1 cellular context compared by ENCODE assay signal in genomic region chr12:31959051-31959700, GRCh38.
TF ChIP-seq lines count a peak whose summit lies in the region.

Gene RESF1, plus strand, starts transcription at chr12:31959415. Its CDS starts 21,541 bp downstream, at chr12:31980956.

TF ChIP-seq in K562, 482 proteins besides CTCF, POLR2A, EP300 and RAD21 (continued from another document and continues in another):
- TF ChIP-seq PCBP2 (IDR thresholded peaks at IDR 0.05; ENCODE audit: low read depth, low read length, poor library complexity, severe bottlenecking) (no peak), CREB1 (IDR thresholded peaks at IDR 0.05) (peak; percentile 48; the same call in 1 of the 2 replicates), CREB1 (CRISPR knock-in tag; IDR thresholded peaks at IDR 0.05) (no peak), RAD51 (IDR thresholded peaks at IDR 0.05; ENCODE audit: borderline replicate concordance, low read depth) (0 out of 2 replicates have a peak, but pooled peaks have one; percentile 12), PHF20 (IDR thresholded peaks at IDR 0.05; ENCODE audit: partially characterized antibody) (peak; percentile 44), RBM17 (IDR thresholded peaks at IDR 0.05; ENCODE audit: borderline replicate concordance, low read depth, low read length) (no peak), SAFB (IDR thresholded peaks at IDR 0.05; ENCODE audit: borderline replicate concordance, low read depth, low read length) (no peak), TCF7L2 (IDR thresholded peaks at IDR 0.05; ENCODE audit: low read depth, low read length) (peak; percentile 86), ESRRA (IDR thresholded peaks at IDR 0.05; ENCODE audit: borderline replicate concordance, low read depth) (peak; percentile 45; the same call in 1 of the 2 replicates), GABPB1 (CRISPR knock-in tag; IDR thresholded peaks at IDR 0.05) (peak; percentile 47; the same call in 1 of the 2 replicates), BHLHE40 (IDR thresholded peaks at IDR 0.05; ENCODE audit: low read length) (peak; percentile 63), FOSL1 (tag; conservative IDR thresholded peaks at IDR 0.05) (peak; percentile 61), C11orf30 (IDR thresholded peaks at IDR 0.05; ENCODE audit: low read depth) (peak; percentile 99), MYC (IDR thresholded peaks at IDR 0.05; ENCODE audit: low read depth, low read length) (peak; percentile 85), MYC (CRISPR knock-in tag; IDR thresholded peaks at IDR 0.05; ENCODE audit: borderline replicate concordance, low read depth) (no peak), PCBP1 (IDR thresholded peaks at IDR 0.05; ENCODE audit: low read depth, low read length, poor library complexity, severe bottlenecking) (peak; percentile 55), MLLT1 (IDR thresholded peaks at IDR 0.05) (peak in 1 of 2 experiments; percentile 85; a peak in 1 of 4 replicates), BACH1 (tag; IDR thresholded peaks at IDR 0.05) (peak; percentile 42; the same call in 1 of the 2 replicates), SMARCA4 (IDR thresholded peaks at IDR 0.05) (peak; percentile 72), TFAP4 (CRISPR knock-in tag; IDR thresholded peaks at IDR 0.05; ENCODE audit: borderline replicate concordance) (peak; percentile 54; the same call in 1 of the 2 replicates), MTA3 (IDR thresholded peaks at IDR 0.05; ENCODE audit: borderline replicate concordance) (peak; percentile 81; the same call in 1 of the 2 replicates), TCF7 (IDR thresholded peaks at IDR 0.05; ENCODE audit: borderline replicate concordance) (peak; percentile 98), RBBP5 (IDR thresholded peaks at IDR 0.05; ENCODE audit: borderline replicate concordance, insufficient read depth, low read length, poor library complexity, severe bottlenecking) (peak; percentile 54), RNF219 (CRISPR knock-in tag; IDR thresholded peaks at IDR 0.05) (no peak), DMBX1 (CRISPR knock-in tag; IDR thresholded peaks at IDR 0.05; ENCODE audit: borderline replicate concordance) (peak; percentile 49; the same call in 1 of the 2 replicates), ZNF175 (CRISPR knock-in tag; IDR thresholded peaks at IDR 0.05; ENCODE audit: low read depth) (0 out of 2 replicates have a peak, but pooled peaks have one; percentile 47), ZBTB40 (IDR thresholded peaks at IDR 0.05) (peak; percentile 64; the same call in 1 of the 2 replicates), ZBTB40 (CRISPR knock-in tag; IDR thresholded peaks at IDR 0.05) (no peak), CREBBP (IDR thresholded peaks at IDR 0.05; ENCODE audit: low read depth, low read length) (no peak), KDM2B (CRISPR knock-in tag; IDR thresholded peaks at IDR 0.05) (0 out of 2 replicates have a peak, but pooled peaks have one; percentile 59), ZNF511 (CRISPR knock-in tag; IDR thresholded peaks at IDR 0.05) (peak; percentile 55; the same call in 1 of the 2 replicates), ZBTB1 (CRISPR knock-in tag; IDR thresholded peaks at IDR 0.05; ENCODE audit: borderline replicate concordance, low read depth) (peak; percentile 81; the same call in 1 of the 2 replicates), ZBTB9 (CRISPR knock-in tag; IDR thresholded peaks at IDR 0.05) (0 out of 2 replicates have a peak, but pooled peaks have one; percentile 11), CCNT2 (IDR thresholded peaks at IDR 0.05; ENCODE audit: borderline replicate concordance, extremely low read depth, insufficient read length, low read depth, low read length) (peak; percentile 91), CC2D1A (IDR thresholded peaks at IDR 0.05) (peak; percentile 79), RREB1 (CRISPR knock-in tag; IDR thresholded peaks at IDR 0.05) (peak; percentile 52; the same call in 1 of the 2 replicates), HSF4 (CRISPR knock-in tag; IDR thresholded peaks at IDR 0.05; ENCODE audit: borderline replicate concordance) (0 out of 2 replicates have a peak, but pooled peaks have one; percentile 30), RB1 (IDR thresholded peaks at IDR 0.05; ENCODE audit: low read depth) (peak; percentile 46; the same call in 1 of the 2 replicates)
